Comparison of ENCODE assay signal across 1 cellular context in genomic region chr15:101626729-101627128, GRCh38.
TF ChIP-seq lines count a peak whose summit lies in the region.
"Not testable (repeated sequence)": the region's sequence is repeated elsewhere in the genome, so short reads cannot be mapped to it uniquely, and the experiment has no call there.

No MANE protein-coding gene starts in this region.

TF ChIP-seq in HepG2, 621 proteins besides CTCF, POLR2A, EP300 and RAD21 (continued from another document and continues in another):
- TF ChIP-seq, protein P1, sequence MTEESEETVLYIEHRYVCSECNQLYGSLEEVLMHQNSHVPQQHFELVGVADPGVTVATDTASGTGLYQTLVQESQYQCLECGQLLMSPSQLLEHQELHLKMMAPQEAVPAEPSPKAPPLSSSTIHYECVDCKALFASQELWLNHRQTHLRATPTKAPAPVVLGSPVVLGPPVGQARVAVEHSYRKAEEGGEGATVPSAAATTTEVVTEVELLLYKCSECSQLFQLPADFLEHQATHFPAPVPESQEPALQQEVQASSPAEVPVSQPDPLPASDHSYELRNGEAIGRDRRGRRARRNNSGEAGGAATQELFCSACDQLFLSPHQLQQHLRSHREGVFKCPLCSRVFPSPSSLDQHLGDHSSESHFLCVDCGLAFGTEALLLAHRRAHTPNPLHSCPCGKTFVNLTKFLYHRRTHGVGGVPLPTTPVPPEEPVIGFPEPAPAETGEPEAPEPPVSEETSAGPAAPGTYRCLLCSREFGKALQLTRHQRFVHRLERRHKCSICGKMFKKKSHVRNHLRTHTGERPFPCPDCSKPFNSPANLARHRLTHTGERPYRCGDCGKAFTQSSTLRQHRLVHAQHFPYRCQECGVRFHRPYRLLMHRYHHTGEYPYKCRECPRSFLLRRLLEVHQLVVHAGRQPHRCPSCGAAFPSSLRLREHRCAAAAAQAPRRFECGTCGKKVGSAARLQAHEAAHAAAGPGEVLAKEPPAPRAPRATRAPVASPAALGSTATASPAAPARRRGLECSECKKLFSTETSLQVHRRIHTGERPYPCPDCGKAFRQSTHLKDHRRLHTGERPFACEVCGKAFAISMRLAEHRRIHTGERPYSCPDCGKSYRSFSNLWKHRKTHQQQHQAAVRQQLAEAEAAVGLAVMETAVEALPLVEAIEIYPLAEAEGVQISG (CRISPR knock-in tag; IDR thresholded peaks at IDR 0.05) = peak; percentile 29; the same call in 1 of the 2 replicates
- peak; percentile 53; the same call in 1 of the 2 replicates for TF ChIP-seq ZNF292 (CRISPR knock-in tag; IDR thresholded peaks at IDR 0.05; ENCODE audit: borderline replicate concordance, low read depth)
- peak; percentile 50; the same call in 1 of the 2 replicates for TF ChIP-seq ARID5B (CRISPR knock-in tag; IDR thresholded peaks at IDR 0.05)
- TF ChIP-seq YY1 (IDR thresholded peaks at IDR 0.05; ENCODE audit: insufficient read depth, insufficient replicate concordance, low read depth, low read length) = peak; percentile 11
- TF ChIP-seq ZFX (CRISPR knock-in tag; IDR thresholded peaks at IDR 0.05; ENCODE audit: low read depth) = peak; percentile 47; the same call in 1 of the 2 replicates
- TF ChIP-seq TFDP2 (CRISPR knock-in tag; IDR thresholded peaks at IDR 0.05) = peak; percentile 29; the same call in 1 of the 2 replicates
- peak; percentile 41; the same call in 1 of the 2 replicates for TF ChIP-seq MYC (CRISPR knock-in tag; IDR thresholded peaks at IDR 0.05; ENCODE audit: borderline replicate concordance)
- peak; percentile 23; the same call in 1 of the 2 replicates for TF ChIP-seq ZMYM4 (CRISPR knock-in tag; IDR thresholded peaks at IDR 0.05)
- TF ChIP-seq DMAP1 (CRISPR knock-in tag; IDR thresholded peaks at IDR 0.05) = 0 out of 2 replicates have a peak, but pooled peaks have one; percentile 41
- TF ChIP-seq TAF1 (CRISPR knock-in tag; IDR thresholded peaks at IDR 0.05) = peak; percentile 48; the same call in 1 of the 2 replicates
- not testable (repeated sequence) for TF ChIP-seq FOXA1, NR2F6, SP1 (IDR thresholded peaks at IDR 0.05)
- TF ChIP-seq FOXA1 (CRISPR knock-in tag; IDR thresholded peaks at IDR 0.05) = peak; percentile 87
- TF ChIP-seq, protein P2, sequence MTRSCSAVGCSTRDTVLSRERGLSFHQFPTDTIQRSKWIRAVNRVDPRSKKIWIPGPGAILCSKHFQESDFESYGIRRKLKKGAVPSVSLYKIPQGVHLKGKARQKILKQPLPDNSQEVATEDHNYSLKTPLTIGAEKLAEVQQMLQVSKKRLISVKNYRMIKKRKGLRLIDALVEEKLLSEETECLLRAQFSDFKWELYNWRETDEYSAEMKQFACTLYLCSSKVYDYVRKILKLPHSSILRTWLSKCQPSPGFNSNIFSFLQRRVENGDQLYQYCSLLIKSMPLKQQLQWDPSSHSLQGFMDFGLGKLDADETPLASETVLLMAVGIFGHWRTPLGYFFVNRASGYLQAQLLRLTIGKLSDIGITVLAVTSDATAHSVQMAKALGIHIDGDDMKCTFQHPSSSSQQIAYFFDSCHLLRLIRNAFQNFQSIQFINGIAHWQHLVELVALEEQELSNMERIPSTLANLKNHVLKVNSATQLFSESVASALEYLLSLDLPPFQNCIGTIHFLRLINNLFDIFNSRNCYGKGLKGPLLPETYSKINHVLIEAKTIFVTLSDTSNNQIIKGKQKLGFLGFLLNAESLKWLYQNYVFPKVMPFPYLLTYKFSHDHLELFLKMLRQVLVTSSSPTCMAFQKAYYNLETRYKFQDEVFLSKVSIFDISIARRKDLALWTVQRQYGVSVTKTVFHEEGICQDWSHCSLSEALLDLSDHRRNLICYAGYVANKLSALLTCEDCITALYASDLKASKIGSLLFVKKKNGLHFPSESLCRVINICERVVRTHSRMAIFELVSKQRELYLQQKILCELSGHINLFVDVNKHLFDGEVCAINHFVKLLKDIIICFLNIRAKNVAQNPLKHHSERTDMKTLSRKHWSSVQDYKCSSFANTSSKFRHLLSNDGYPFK (CRISPR knock-in tag; IDR thresholded peaks at IDR 0.05; ENCODE audit: borderline replicate concordance) = 0 out of 2 replicates have a peak, but pooled peaks have one; percentile 21
- peak; percentile 59; the same call in 1 of the 2 replicates for TF ChIP-seq HOXA3 (CRISPR knock-in tag; IDR thresholded peaks at IDR 0.05)
- peak; percentile 18; the same call in 1 of the 2 replicates for TF ChIP-seq HNF1B (CRISPR knock-in tag; IDR thresholded peaks at IDR 0.05)
- TF ChIP-seq FOXA3 (CRISPR knock-in tag; IDR thresholded peaks at IDR 0.05) = peak; percentile 67
- TF ChIP-seq, protein P3, sequence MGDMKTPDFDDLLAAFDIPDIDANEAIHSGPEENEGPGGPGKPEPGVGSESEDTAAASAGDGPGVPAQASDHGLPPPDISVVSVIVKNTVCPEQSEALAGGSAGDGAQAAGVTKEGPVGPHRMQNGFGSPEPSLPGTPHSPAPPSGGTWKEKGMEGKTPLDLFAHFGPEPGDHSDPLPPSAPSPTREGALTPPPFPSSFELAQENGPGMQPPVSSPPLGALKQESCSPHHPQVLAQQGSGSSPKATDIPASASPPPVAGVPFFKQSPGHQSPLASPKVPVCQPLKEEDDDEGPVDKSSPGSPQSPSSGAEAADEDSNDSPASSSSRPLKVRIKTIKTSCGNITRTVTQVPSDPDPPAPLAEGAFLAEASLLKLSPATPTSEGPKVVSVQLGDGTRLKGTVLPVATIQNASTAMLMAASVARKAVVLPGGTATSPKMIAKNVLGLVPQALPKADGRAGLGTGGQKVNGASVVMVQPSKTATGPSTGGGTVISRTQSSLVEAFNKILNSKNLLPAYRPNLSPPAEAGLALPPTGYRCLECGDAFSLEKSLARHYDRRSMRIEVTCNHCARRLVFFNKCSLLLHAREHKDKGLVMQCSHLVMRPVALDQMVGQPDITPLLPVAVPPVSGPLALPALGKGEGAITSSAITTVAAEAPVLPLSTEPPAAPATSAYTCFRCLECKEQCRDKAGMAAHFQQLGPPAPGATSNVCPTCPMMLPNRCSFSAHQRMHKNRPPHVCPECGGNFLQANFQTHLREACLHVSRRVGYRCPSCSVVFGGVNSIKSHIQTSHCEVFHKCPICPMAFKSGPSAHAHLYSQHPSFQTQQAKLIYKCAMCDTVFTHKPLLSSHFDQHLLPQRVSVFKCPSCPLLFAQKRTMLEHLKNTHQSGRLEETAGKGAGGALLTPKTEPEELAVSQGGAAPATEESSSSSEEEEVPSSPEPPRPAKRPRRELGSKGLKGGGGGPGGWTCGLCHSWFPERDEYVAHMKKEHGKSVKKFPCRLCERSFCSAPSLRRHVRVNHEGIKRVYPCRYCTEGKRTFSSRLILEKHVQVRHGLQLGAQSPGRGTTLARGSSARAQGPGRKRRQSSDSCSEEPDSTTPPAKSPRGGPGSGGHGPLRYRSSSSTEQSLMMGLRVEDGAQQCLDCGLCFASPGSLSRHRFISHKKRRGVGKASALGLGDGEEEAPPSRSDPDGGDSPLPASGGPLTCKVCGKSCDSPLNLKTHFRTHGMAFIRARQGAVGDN (CRISPR knock-in tag; IDR thresholded peaks at IDR 0.05) = peak; percentile 77
- peak; percentile 44 for TF ChIP-seq NR2F6 (CRISPR knock-in tag; IDR thresholded peaks at IDR 0.05)
- peak; percentile 50; the same call in 1 of the 2 replicates for TF ChIP-seq MTA1 (CRISPR knock-in tag; IDR thresholded peaks at IDR 0.05; ENCODE audit: borderline replicate concordance)
- 0 out of 2 replicates have a peak, but pooled peaks have one; percentile 50 for TF ChIP-seq SP5 (CRISPR knock-in tag; IDR thresholded peaks at IDR 0.05; ENCODE audit: borderline replicate concordance, low read depth)
- 0 out of 2 replicates have a peak, but pooled peaks have one; percentile 31 for TF ChIP-seq SP1 (CRISPR knock-in tag; IDR thresholded peaks at IDR 0.05)
- 0 out of 2 replicates have a peak, but pooled peaks have one; percentile 27 for TF ChIP-seq YEATS4 (CRISPR knock-in tag; IDR thresholded peaks at IDR 0.05; ENCODE audit: borderline replicate concordance)
- peak; percentile 24; the same call in 1 of the 2 replicates for TF ChIP-seq ZFY (CRISPR knock-in tag; IDR thresholded peaks at IDR 0.05)
- peak; percentile 17; the same call in 1 of the 2 replicates for TF ChIP-seq NR2C2 (CRISPR knock-in tag; IDR thresholded peaks at IDR 0.05; ENCODE audit: borderline replicate concordance)
- 0 out of 2 replicates have a peak, but pooled peaks have one; percentile 46 for TF ChIP-seq KMT2A (CRISPR knock-in tag; IDR thresholded peaks at IDR 0.05)
- TF ChIP-seq GABPB1 (CRISPR knock-in tag; IDR thresholded peaks at IDR 0.05) = 0 out of 2 replicates have a peak, but pooled peaks have one; percentile 14
- peak; percentile 61 for TF ChIP-seq SAP130 (CRISPR knock-in tag; IDR thresholded peaks at IDR 0.05; ENCODE audit: low read depth)
- TF ChIP-seq HNF4A (CRISPR knock-in tag; IDR thresholded peaks at IDR 0.05) = 0 out of 2 replicates have a peak, but pooled peaks have one; percentile 17
- 0 out of 4 replicates have a peak, but pooled peaks of 1 of the 2 experiments have one; percentile 42 for TF ChIP-seq HMGXB4 (CRISPR knock-in tag; IDR thresholded peaks at IDR 0.05; ENCODE audit: borderline replicate concordance in 1 of 2, low read depth in 1 of 2)
- TF ChIP-seq, protein P4, sequence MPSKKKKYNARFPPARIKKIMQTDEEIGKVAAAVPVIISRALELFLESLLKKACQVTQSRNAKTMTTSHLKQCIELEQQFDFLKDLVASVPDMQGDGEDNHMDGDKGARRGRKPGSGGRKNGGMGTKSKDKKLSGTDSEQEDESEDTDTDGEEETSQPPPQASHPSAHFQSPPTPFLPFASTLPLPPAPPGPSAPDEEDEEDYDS (CRISPR knock-in tag; IDR thresholded peaks at IDR 0.05) = peak; percentile 37; the same call in 1 of the 2 replicates
- TF ChIP-seq PHF8 (CRISPR knock-in tag; IDR thresholded peaks at IDR 0.05) = peak; percentile 46
